In the genomic region with DNA sequence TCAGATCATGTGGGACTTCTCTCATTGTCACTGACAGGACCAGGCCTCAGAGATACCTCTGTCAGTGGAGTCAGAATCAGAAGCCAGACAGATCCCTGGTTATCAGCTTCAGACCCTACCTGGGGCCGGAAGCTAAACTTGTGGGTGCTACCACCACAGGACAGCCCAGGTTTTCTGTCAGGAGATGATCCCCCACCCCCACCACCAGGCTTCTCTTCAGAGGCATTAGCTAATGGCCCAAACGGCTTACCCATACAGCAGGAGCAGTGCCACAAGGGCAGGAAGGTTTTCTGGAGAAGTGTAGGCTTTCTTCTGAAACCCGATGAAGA, we compare ENCODE assay signal across 25 cellular contexts.
"Had no signal": no experiment of that assay in that cellular context is flagged by ENCODE, and none has a peak within 500 bp of the region (broad histone marks: within the 10 kb centered on the region; RNA-seq: fewer than 3 reads in every experiment).

No MANE protein-coding gene starts in this region.

- H3K9me3 Mint-ChIP-seq: endodermal cell; memory B cell; nephron; neural progenitor cell; stimulated activated memory B cell treated with anti-CD40 and anti-IgM and Interleukin-4, amounts not matched to agents 10 μg/mL and 1 μg/mL and 100 μg/mL, for 72 hours; type B pancreatic cell had no signal

- H3K4me2 ChIP-seq: neural progenitor cell had no signal

- H3K36me3 ChIP-seq: esophagus muscularis mucosa, heart right ventricle, lower lobe of right lung, neural progenitor cell, prostate gland, right atrium auricular region, tibial artery had no signal

- ATAC-seq: foreskin keratinocyte; left ventricle myocardium superior; lower lobe of right lung; sciatic nerve; stimulated activated memory B cell treated with anti-CD40 and anti-IgM and Interleukin-4, amounts not matched to agents 10 μg/mL and 1 μg/mL and 100 μg/mL, for 72 hours; stimulated activated naive CD8-positive, alpha-beta T cell treated with anti-CD3 and anti-CD28 coated beads, Interleukin-15, Interleukin-2, amounts not matched to agents 100 U/mL and 50 U/mL, for 24 hours had no signal

- H2AFZ ChIP-seq: neural progenitor cell had no signal

- H3K4me1 Mint-ChIP-seq: stimulated activated memory B cell treated with anti-CD40 and anti-IgM and Interleukin-4, amounts not matched to agents 10 μg/mL and 1 μg/mL and 100 μg/mL, for 72 hours had no signal

- H3K27me3 ChIP-seq: heart right ventricle, right atrium auricular region, testis, tibial artery had no signal

- H3K4me3 ChIP-seq: esophagus muscularis mucosa, heart right ventricle, lower lobe of right lung, neural progenitor cell, prostate gland, right atrium auricular region, testis, tibial artery had no signal

- FAIRE-seq: keratinocyte had no signal

- H3K4me3 Mint-ChIP-seq: endodermal cell; memory B cell; nephron; neural progenitor cell; stimulated activated memory B cell treated with anti-CD40 and anti-IgM and Interleukin-4, amounts not matched to agents 10 μg/mL and 1 μg/mL and 100 μg/mL, for 72 hours; type B pancreatic cell had no signal

- H3K9ac ChIP-seq: neural progenitor cell had no signal

- H3K36me3 Mint-ChIP-seq: memory B cell; neural progenitor cell; stimulated activated memory B cell treated with anti-CD40 and anti-IgM and Interleukin-4, amounts not matched to agents 10 μg/mL and 1 μg/mL and 100 μg/mL, for 72 hours; type B pancreatic cell had no signal

- H3K27ac Mint-ChIP-seq: endodermal cell; memory B cell; nephron; neural progenitor cell; stimulated activated memory B cell treated with anti-CD40 and anti-IgM and Interleukin-4, amounts not matched to agents 10 μg/mL and 1 μg/mL and 100 μg/mL, for 72 hours; type B pancreatic cell had no signal

- H3K4me1 ChIP-seq: foreskin keratinocyte, prostate gland had no signal

- DNase-seq: cortex of kidney; effector CD4-positive, alpha-beta T cell; endodermal cell; foreskin keratinocyte; glutamatergic neuron; heart right ventricle; hippocampal formation; left ventricle myocardium superior; lower lobe of right lung; stimulated activated CD4-positive, alpha-beta T cell treated with anti-CD3 and anti-CD28 coated beads, Interleukin-2, amount 100 ng/mL, for 24 hours; stimulated activated CD4-positive, alpha-beta T cell treated with anti-CD3 and anti-CD28 coated beads, Interleukin-4, amount 100 ng/mL, for 24 hours; stimulated activated naive CD8-positive, alpha-beta T cell treated with anti-CD3 and anti-CD28 coated beads, Interleukin-15, Interleukin-2, amounts not matched to agents 100 U/mL and 50 U/mL, for 24 hours; substantia nigra; testis; tibial artery had no signal

- H3K9me3 ChIP-seq: esophagus muscularis mucosa, heart right ventricle, lower lobe of right lung, prostate gland, right atrium auricular region, testis, tibial artery had no signal

- H3K27ac ChIP-seq: esophagus muscularis mucosa, foreskin keratinocyte, heart right ventricle, lower lobe of right lung, neural progenitor cell, prostate gland, right atrium auricular region, testis, tibial artery had no signal
